ENCODE assay signal across 1 cellular context in genomic region chr11:86523738-86524602, GRCh38.
A peak's percentile ranks its signal among the peaks of the same experiment; 100 is the strongest.
TF ChIP-seq lines count a peak whose summit lies in the region.

No MANE protein-coding gene starts in this region.

TF ChIP-seq in HepG2, 621 proteins besides CTCF, POLR2A, EP300 and RAD21 (continued from another document):
- TF ChIP-seq ZFP37 (CRISPR knock-in tag; IDR thresholded peaks at IDR 0.05; ENCODE audit: borderline replicate concordance) (no peak), TCF7 (IDR thresholded peaks at IDR 0.05; ENCODE audit: low read depth) (peak; percentile 40), ZBTB25 (CRISPR knock-in tag; IDR thresholded peaks at IDR 0.05) (no peak), AHDC1 (CRISPR knock-in tag; IDR thresholded peaks at IDR 0.05; ENCODE audit: borderline replicate concordance) (peak; percentile 16; the same call in 1 of the 2 replicates), JUND (CRISPR knock-in tag; IDR thresholded peaks at IDR 0.05) (peak; percentile 64; the same call in 1 of the 2 replicates), MIER2 (CRISPR knock-in tag; IDR thresholded peaks at IDR 0.05) (no peak), ZNF205 (CRISPR knock-in tag; IDR thresholded peaks at IDR 0.05) (no peak), SIX4 (CRISPR knock-in tag; IDR thresholded peaks at IDR 0.05) (no peak), TFE3 (CRISPR knock-in tag; IDR thresholded peaks at IDR 0.05) (peak; percentile 52; the same call in 1 of the 2 replicates), FOXA3 (CRISPR knock-in tag; IDR thresholded peaks at IDR 0.05) (peak; percentile 69), ATF4 (CRISPR knock-in tag; IDR thresholded peaks at IDR 0.05) (peak in 1 of 2 experiments; percentile 61; a peak in 1 of 4 replicates), IKZF5 (CRISPR knock-in tag; IDR thresholded peaks at IDR 0.05) (peak; percentile 32; the same call in 1 of the 2 replicates), SOX5 (CRISPR knock-in tag; IDR thresholded peaks at IDR 0.05; ENCODE audit: borderline replicate concordance) (peak; percentile 50; the same call in 1 of the 2 replicates), ZNF709 (CRISPR knock-in tag; IDR thresholded peaks at IDR 0.05) (no peak), NFATC3 (CRISPR knock-in tag; IDR thresholded peaks at IDR 0.05) (no peak), SOX13 (IDR thresholded peaks at IDR 0.05) (no peak), SOX13 (CRISPR knock-in tag; conservative IDR thresholded peaks at IDR 0.05 in 1 of 2, IDR thresholded peaks at IDR 0.05 in 1 of 2) (peak in 1 of 2 experiments; percentile 50; a peak in 1 of 4 replicates), SAP130 (CRISPR knock-in tag; IDR thresholded peaks at IDR 0.05; ENCODE audit: low read depth) (no peak; the same call in 1 of the 2 replicates), ZFX (CRISPR knock-in tag; IDR thresholded peaks at IDR 0.05; ENCODE audit: low read depth) (no peak), JUN (CRISPR knock-in tag; IDR thresholded peaks at IDR 0.05) (peak; percentile 43; the same call in 1 of the 2 replicates), KAT8 (CRISPR knock-in tag; IDR thresholded peaks at IDR 0.05) (peak; percentile 45; the same call in 1 of the 2 replicates)
